9 cellular contexts compared by ENCODE assay signal in the genomic region with DNA sequence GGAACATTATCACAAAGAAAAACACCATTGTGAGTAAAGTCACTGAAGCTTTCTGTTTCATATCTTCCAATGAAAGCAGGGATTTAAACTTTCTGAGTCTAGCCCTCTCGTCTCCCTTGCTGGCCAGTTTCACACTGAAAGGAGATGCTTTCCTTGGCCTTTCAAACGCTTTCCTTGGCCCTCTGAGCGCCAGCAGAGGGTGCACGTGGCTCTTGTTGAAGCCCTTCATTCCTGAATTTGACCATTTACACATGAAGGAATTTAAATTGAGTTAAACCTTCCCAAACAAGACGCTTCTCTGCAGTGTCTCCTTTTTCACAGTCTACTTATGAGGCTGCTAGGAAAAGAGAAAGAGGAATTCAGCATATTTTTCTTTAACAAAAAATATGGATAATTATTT. TPM values are rescaled to one million over a fixed set of nuclear protein-coding genes. Genes with fewer than 3 reads are reported as not detected.
DNase-seq lines count a peak whose midpoint lies in the region; ATAC-seq, FAIRE-seq and TF ChIP-seq lines count a peak whose summit lies in the region.
"Had no signal": no experiment of that assay in that cellular context is flagged by ENCODE, and none has a peak within 500 bp of the region (broad histone marks: within the 10 kb centered on the region; RNA-seq: fewer than 3 reads in every experiment).

No MANE protein-coding gene starts in this region.

- no peak for ATAC-seq in DND-41 (ENCODE audit: insufficient read depth, low read depth)
- ATAC-seq in GM21786 (IDR thresholded peaks at IDR 0.05; ENCODE audit: unreplicated experiment), result no peak
- no peak for ATAC-seq in HG03469 (IDR thresholded peaks at IDR 0.05; ENCODE audit: unreplicated experiment)
- ATAC-seq in HG02571 (IDR thresholded peaks at IDR 0.05; ENCODE audit: unreplicated experiment), result no peak

- no peak overlapping the region for H3K9ac ChIP-seq in DND-41 (ENCODE audit: low read depth, low read length)

- peak; percentile 23 for TF ChIP-seq CTCF in DND-41 (IDR thresholded peaks at IDR 0.05; ENCODE audit: borderline replicate concordance, extremely low read depth, low read length, poor library complexity, severe bottlenecking)
- TF ChIP-seq CTCF in bronchial epithelial cell (IDR thresholded peaks at IDR 0.05; ENCODE audit: insufficient read depth, low read length, severe bottlenecking), result peak; percentile 16

- FAIRE-seq in bronchial epithelial cell (lab: Jason Lieb, UNC), result no peak

- DNase-seq in DND-41 (no peak), NCI-H146 (lab: John Stamatoyannopoulos, UW) (peak; percentile 85), bronchial epithelial cell (ENCODE audit: low read depth) (no peak), myocyte (ENCODE audit: low read depth) (peak; percentile 59), glomerular visceral epithelial cell (ENCODE audit: extremely low spot score) (no peak)

- H3K36me3 ChIP-seq in DND-41 (ENCODE audit: insufficient read depth, low read length) (no peaks in the 10 kb centered on the region), bronchial epithelial cell (ENCODE audit: control insufficient read depth, insufficient read depth, low read length) (no peaks in the 10 kb centered on the region)

- H3K27ac ChIP-seq in DND-41 (ENCODE audit: low read length), result no peak overlapping the region

- H3K4me2 ChIP-seq in DND-41 (ENCODE audit: insufficient read depth, low read length), result no peak overlapping the region

- H3K27me3 ChIP-seq in DND-41 (ENCODE audit: insufficient read depth, low read length, poor library complexity), result no peaks in the 10 kb centered on the region
- H3K27me3 ChIP-seq in bronchial epithelial cell (ENCODE audit: control insufficient read depth, insufficient read depth, low read length), result no peaks in the 10 kb centered on the region

- no peaks in the 10 kb centered on the region for H3K4me1 ChIP-seq in DND-41 (ENCODE audit: insufficient read depth, low read length)

- H3K79me2 ChIP-seq in DND-41 (ENCODE audit: insufficient read depth, low read length), result no peaks in the 10 kb centered on the region

- no peaks in the 10 kb centered on the region for H3K9me3 ChIP-seq in DND-41 (ENCODE audit: insufficient read depth, low read length, severe bottlenecking)

- H3K4me3 ChIP-seq in DND-41 (ENCODE audit: low read depth in 1 of 2, low read length in 2 of 2) (no peak overlapping the region), bronchial epithelial cell (ENCODE audit: low read depth, low read length) (no peak overlapping the region)

- H2AFZ ChIP-seq in DND-41 (ENCODE audit: low read depth, low read length), result no peak overlapping the region

- no peaks in the 10 kb centered on the region for H4K20me1 ChIP-seq in DND-41 (ENCODE audit: insufficient read depth, low read length)

RNA-seq across cellular contexts. Expression of a gene that starts 21.5 kb away (rescaled TPM):
- total RNA-seq in bronchial epithelial cell, result 0.38 and 11.6 TPM in 2 replicates
- total RNA-seq in myocyte, result 921 and 1,107 TPM in 2 replicates
- polyA plus RNA-seq in myocyte (2012), result 2,128 TPM
- polyA plus RNA-seq: IgD-negative memory B cell had no signal

Comparison
In these comparisons a context has a peak if more than half of its experiments do, and no peak if none do; other contexts are left out.
1. DNase-seq: peak in NCI-H146 (single experiment) and myocyte (single experiment); none in DND-41 (single experiment), bronchial epithelial cell (single experiment) and glomerular visceral epithelial cell (single experiment).
2. RNA of a gene that starts 21.5 kb away (total RNA-seq): 921 to 1,107 TPM in myocyte; 0.38 to 11.6 TPM in bronchial epithelial cell; every median in the first group is over 10 times any median in the second.